Comparison of ENCODE assay signal across 32 cellular contexts in the genomic region with DNA sequence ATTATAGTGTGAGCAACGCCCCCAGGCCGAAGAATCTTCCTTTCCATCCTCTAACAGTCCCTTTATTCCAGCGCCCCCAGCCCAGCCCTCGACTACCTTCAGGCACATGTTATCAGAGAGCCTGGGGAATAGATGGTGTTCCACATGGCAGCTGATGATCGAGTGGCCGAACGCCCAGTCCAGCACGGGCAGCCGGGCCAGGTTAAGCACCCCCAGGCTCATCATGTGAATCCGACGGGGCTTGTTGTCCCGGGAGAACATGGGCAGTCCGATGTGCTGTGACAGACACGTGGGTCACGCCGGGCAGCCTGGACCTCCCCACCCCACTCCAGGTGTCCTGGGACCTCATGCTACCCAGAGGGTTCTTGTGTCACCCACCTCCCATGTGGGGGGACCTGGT. TPM values are rescaled to one million over a fixed set of nuclear protein-coding genes. Genes with fewer than 3 reads are reported as not detected.
"Had no signal": no experiment of that assay in that cellular context is flagged by ENCODE, and none has a peak within 500 bp of the region (broad histone marks: within the 10 kb centered on the region; RNA-seq: fewer than 3 reads in every experiment).

No MANE protein-coding gene starts in this region.

- H3K4me1 Mint-ChIP-seq: mesothelial cell of epicardium had no signal

- H3K9me3 ChIP-seq: esophagus squamous epithelium, gastrocnemius medialis, heart right ventricle, left lung, lower lobe of right lung, mucosa of descending colon had no signal

- FAIRE-seq: colon, islet of Langerhans, keratinocyte had no signal

- H3K4me3 ChIP-seq: coronary artery, dorsolateral prefrontal cortex, esophagus squamous epithelium, gastrocnemius medialis, heart right ventricle, left lung, lower lobe of right lung, mucosa of descending colon had no signal

- H3K27ac ChIP-seq: coronary artery, dorsolateral prefrontal cortex, epithelial cell of prostate, gastrocnemius medialis, heart right ventricle, left lung, lower lobe of right lung had no signal

- H3K4me3 Mint-ChIP-seq: mesothelial cell of epicardium had no signal

- ATAC-seq: esophagus mucosa, gastrocnemius medialis, left cardiac atrium, left lung, lower lobe of right lung, mucosa of descending colon had no signal

- H3K36me3 ChIP-seq: esophagus squamous epithelium, gastrocnemius medialis, heart right ventricle, left lung, lower lobe of right lung had no signal

- H3K27ac Mint-ChIP-seq: mesothelial cell of epicardium had no signal

- H3K9me3 Mint-ChIP-seq: mesothelial cell of epicardium had no signal

- DNase-seq: dermis blood vessel endothelial cell; dorsolateral prefrontal cortex; effector CD4-positive, alpha-beta T cell; effector memory CD4-positive, alpha-beta T cell; erythroblast; esophagus squamous epithelium; foreskin fibroblast; foreskin melanocyte; gastrocnemius medialis; glutamatergic neuron; head of caudate nucleus; heart right ventricle; hippocampal formation; left cardiac atrium; left lung; lower lobe of right lung; mesenchymal stem cell; mucosa of descending colon had no signal

- H3K4me1 ChIP-seq: gastrocnemius medialis, left lung, lower lobe of right lung had no signal

- H3K36me3 Mint-ChIP-seq: mesothelial cell of epicardium had no signal

- H3K27me3 ChIP-seq: dorsolateral prefrontal cortex, gastrocnemius medialis, heart right ventricle had no signal

RNA-seq across cellular contexts. Expression of a gene that starts 14.1 kb away (rescaled TPM):
- total RNA-seq: dermis blood vessel endothelial cell, gastrocnemius medialis, glomerular endothelial cell, heart right ventricle, kidney epithelial cell, left cardiac atrium, left lung, lower lobe of right lung, lung microvascular endothelial cell, mesenteric fat pad, myocyte had no signal
- polyA plus RNA-seq: heart right ventricle had no signal

RNA-seq across cellular contexts. Expression of a gene that starts 19.6 kb away (rescaled TPM):
- total RNA-seq: esophagus mucosa, kidney epithelial cell, myocyte had no signal
- polyA plus RNA-seq: keratinocyte had no signal

RNA-seq across cellular contexts. Expression of a gene that starts 43.7 kb away (rescaled TPM):
- total RNA-seq: cerebellum, dermis blood vessel endothelial cell, gastrocnemius medialis, glomerular endothelial cell, heart right ventricle, kidney epithelial cell, left lung, lung microvascular endothelial cell, mesenteric fat pad, mucosa of descending colon, myocyte had no signal
- polyA plus RNA-seq: heart right ventricle, liver had no signal

RNA-seq across cellular contexts. Expression of a gene that starts 44.8 kb away (rescaled TPM):
- total RNA-seq: cerebellum, dermis blood vessel endothelial cell, dorsolateral prefrontal cortex, glomerular endothelial cell, heart right ventricle, kidney epithelial cell, left cardiac atrium, left lung, liver, lower lobe of right lung, lung microvascular endothelial cell, mesenteric fat pad, mesothelial cell of epicardium, myocyte had no signal
- polyA plus RNA-seq: heart right ventricle, keratinocyte, liver had no signal
